ENCODE assay signal across 7 cellular contexts in genomic region chr19:13117772-13118423, GRCh38. TPM values are rescaled to one million over a fixed set of nuclear protein-coding genes. Genes with fewer than 3 reads are reported as not detected.
DNase-seq lines count a peak whose midpoint lies in the region; ATAC-seq and TF ChIP-seq lines count a peak whose summit lies in the region.

NACC1 (plus strand) TSS chr19:13118264; CDS start chr19:13135208, 16,944 bp downstream.

- dilution Hi-C loops in mammary epithelial cell (cut with HindIII; ENCODE audit: low sequenced_read_pairs) = no loop called here

- in situ Hi-C loops in mammary epithelial cell (cut with MboI; ENCODE audit: low sequenced_read_pairs in 2 of 2) = no loop called here

- POLR2A ChIA-PET in WTC11 (lab: Charles Lee) = interaction anchor here (0.5 to 3.3 kb wide), 11 partner anchors 9 to 227 kb away, joined by 3 to 30 read pairs (median 5); partner anchors contain the start of genes GCDH, IER2 and STX10

- H3K4me2 ChIP-seq in mammary epithelial cell (ENCODE audit: insufficient read depth, low read depth, low read length) = peak within 1 kb of the TSS; percentile 85

- no peak for TF ChIP-seq CTCF in WTC11 (IDR thresholded peaks at IDR 0.05)
- TF ChIP-seq CTCF in mammary epithelial cell (conservative IDR thresholded peaks at IDR 0.05 in 1 of 2, IDR thresholded peaks at IDR 0.05 in 1 of 2; ENCODE audit: extremely low read depth in 1 of 2, insufficient read depth in 1 of 2, low read depth in 1 of 2, low read length in 2 of 2) = no peak

- peak; percentile 93 for DNase-seq in NCI-H2196 (lab: John Stamatoyannopoulos, UW; ENCODE audit: unreplicated experiment)
- peak; percentile 93 for DNase-seq in WTC11 (ENCODE audit: low spot score)
- peak; percentile 85 for DNase-seq in mammary epithelial cell
- peak; percentile 86 to 90 (median 89) for DNase-seq in immature natural killer cell
- DNase-seq in smooth muscle cell of the brain vasculature (ENCODE audit: low read depth, low spot score) = peak; percentile 63

- no peaks in the 10 kb centered on the region for H3K9me3 Mint-ChIP-seq in WTC11
- H3K9me3 Mint-ChIP-seq in immature natural killer cell = peaks cover 0 to 2% (median 0%) of the 10 kb centered on the region in 6 donors

- H2AFZ ChIP-seq in mammary epithelial cell (ENCODE audit: low read depth, low read length) = peak within 1 kb of the TSS; percentile 80

- ATAC-seq in GM18511 (IDR thresholded peaks at IDR 0.05; ENCODE audit: unreplicated experiment) = peak; percentile 61
- ATAC-seq in HG03064 (IDR thresholded peaks at IDR 0.05; ENCODE audit: low read depth, unreplicated experiment) = peak; percentile 50
- ATAC-seq in WTC11 = peak; percentile 68

- no TSS peak for BruUV-seq in mammary epithelial cell (replicated peaks; lab: Mats Ljungman, UMichigan)

- intact Hi-C loops in mammary epithelial cell (cut with micrococcal nuclease) = loop anchor here (10.0 kb wide), 1 partner anchor 147 kb away; no protein-coding TSS in a partner anchor

- no peaks in the 10 kb centered on the region for H3K27me3 ChIP-seq in mammary epithelial cell (ENCODE audit: insufficient read depth, low read length)

- H3K4me1 ChIP-seq in mammary epithelial cell (ENCODE audit: insufficient read depth, low read length) = peaks cover 26% of the 10 kb centered on the region

- CTCF ChIA-PET in WTC11 (lab: Charles Lee) (interaction anchor here (0.5 to 3.7 kb wide), 12 partner anchors 13 to 152 kb away, joined by 3 to 16 read pairs (median 6); partner anchors contain the start of genes IER2 and STX10), mammary epithelial cell (lab: Charles Lee; ENCODE audit: low non-redundant PET) (no interaction called here)

- H3K9ac ChIP-seq in mammary epithelial cell (ENCODE audit: insufficient read depth, low read length) = peak within 1 kb of the TSS; percentile 89

- H3K27ac ChIP-seq in mammary epithelial cell (ENCODE audit: insufficient read depth, low read depth, low read length) = peak within 1 kb of the TSS; percentile 51

- H3K4me1 Mint-ChIP-seq in WTC11 (peaks cover 52% of the 10 kb centered on the region), immature natural killer cell (peaks cover 60 to 68% of the 10 kb centered on the region in 2 donors)

- no peaks in the 10 kb centered on the region for H3K9me3 ChIP-seq in mammary epithelial cell (replicated peaks; ENCODE audit: insufficient read depth, low read length)

- peak within 1 kb of the TSS; percentile 96 for H3K4me3 Mint-ChIP-seq in WTC11
- peak within 1 kb of the TSS; percentile 87 to 97 (median 95) for H3K4me3 Mint-ChIP-seq in immature natural killer cell

- H3K27ac Mint-ChIP-seq in WTC11 (peak within 1 kb of the TSS; percentile 98), immature natural killer cell (peak within 1 kb of the TSS; percentile 81 to 96 (median 94))

- peaks cover 9% of the 10 kb centered on the region for H3K36me3 ChIP-seq in mammary epithelial cell (ENCODE audit: insufficient read depth, low read length)

- H3K27me3 Mint-ChIP-seq in WTC11 (ENCODE audit: low read depth) (no peaks in the 10 kb centered on the region; the same call in 1 of the 2 replicates), immature natural killer cell (ENCODE audit: low read depth in 3 of 3) (peaks cover 14 to 29% (median 20%) of the 10 kb centered on the region in 3 donors)

- H3K79me2 ChIP-seq in mammary epithelial cell (ENCODE audit: insufficient read depth, low read length) = peaks cover 73% of the 10 kb centered on the region

- H3K4me3 ChIP-seq in mammary epithelial cell (replicated peaks in 1 of 3; ENCODE audit: insufficient read depth in 1 of 3, low read depth in 2 of 3, low read length in 3 of 3) = peak within 1 kb of the TSS; percentile 90 to 100 (median 99)

- 0% methylated on average over 15 of the region's 65 CpGs for WGBS in mammary epithelial cell (ENCODE audit: low coverage, missing lambda C conversion rate)

- peaks cover 5% of the 10 kb centered on the region for H4K20me1 ChIP-seq in mammary epithelial cell (ENCODE audit: insufficient read depth, low read length)

- H3K36me3 Mint-ChIP-seq in WTC11 = peaks cover 11% of the 10 kb centered on the region; the same call in 1 of the 2 replicates
- H3K36me3 Mint-ChIP-seq in immature natural killer cell = peaks cover 0 to 3% (median 0%) of the 10 kb centered on the region in 3 donors

TF ChIP-seq in WTC11, 78 proteins besides CTCF, POLR2A, EP300 and RAD21:
- TF ChIP-seq OVOL2 (CRISPR knock-in tag; IDR thresholded peaks at IDR 0.05; ENCODE audit: borderline replicate concordance) (no peak), NR2C2 (CRISPR knock-in tag; IDR thresholded peaks at IDR 0.05) (no peak), FOXK1 (CRISPR knock-in tag; IDR thresholded peaks at IDR 0.05) (peak; percentile 7; the same call in 1 of the 2 replicates), IRF2 (CRISPR knock-in tag; IDR thresholded peaks at IDR 0.05; ENCODE audit: borderline replicate concordance, low read depth) (no peak), SP1 (CRISPR knock-in tag; conservative IDR thresholded peaks at IDR 0.05) (peak; percentile 93), ZNF317 (CRISPR knock-in tag; IDR thresholded peaks at IDR 0.05; ENCODE audit: borderline replicate concordance, low read depth) (no peak), USF2 (CRISPR knock-in tag; IDR thresholded peaks at IDR 0.05) (peak; percentile 58; the same call in 1 of the 2 replicates), JAZF1 (CRISPR knock-in tag; IDR thresholded peaks at IDR 0.05) (no peak), ZNF121 (CRISPR knock-in tag; IDR thresholded peaks at IDR 0.05) (peak; percentile 59; the same call in 1 of the 2 replicates), ZNF423 (CRISPR knock-in tag; IDR thresholded peaks at IDR 0.05) (no peak), TCF7 (CRISPR knock-in tag; IDR thresholded peaks at IDR 0.05; ENCODE audit: low read depth) (0 out of 2 replicates have a peak, but pooled peaks have one; percentile 58)

RNA-seq across cellular contexts. Expression of gene NACC1, which starts in this region (rescaled TPM):
- total RNA-seq in WTC11 (2021) = 212 to 237 TPM (median 213 TPM) in 3 replicates
- total RNA-seq in mammary epithelial cell = 100 to 1,000 TPM in 1 of 2 donors, 10 to 100 TPM in 1; 76.2 to 106 TPM
- 90.9 TPM for polyA plus RNA-seq in mammary epithelial cell
- polyA minus RNA-seq in mammary epithelial cell = 45.9 TPM
- polyA plus RNA-seq in immature natural killer cell = 1 to 10 TPM in 2 of 3 donors, not detected in 1; 1.2 to 2.8 TPM

Comparison
In these comparisons a context has a peak if more than half of its experiments do, and no peak if none do; other contexts are left out.
1. Peak in every context shown above with its lines: DNase-seq, ATAC-seq, H3K4me3 ChIP-seq and H3K27ac ChIP-seq.
2. RNA of gene NACC1 (polyA plus RNA-seq): 90.9 TPM in mammary epithelial cell (single experiment); 1.2 to 2.8 TPM in immature natural killer cell; every median in the first group is over 10 times any median in the second.